ENCODE assay signal across 30 cellular contexts in genomic region chrX:76605390-76605789, GRCh38.
"Had no signal": no experiment of that assay in that cellular context is flagged by ENCODE, and none has a peak within 500 bp of the region (broad histone marks: within the 10 kb centered on the region; RNA-seq: fewer than 3 reads in every experiment).

No MANE protein-coding gene starts in this region.

- H3K36me3 ChIP-seq: neutrophil, right lobe of liver, sigmoid colon, spleen, suprapubic skin, tibial artery, transverse colon, upper lobe of right lung, uterus had no signal

- DNase-seq: naive B cell; naive thymus-derived CD8-positive, alpha-beta T cell; nephron progenitor cell; nucleus accumbens; posterior cingulate gyrus; psoas muscle; right cardiac atrium; right lobe of liver; sigmoid colon; spleen; stimulated activated CD4-positive, alpha-beta T cell treated with anti-CD3 and anti-CD28 coated beads, Interleukin-12 subunit alpha, Interleukin-12 subunit beta, amount 100 ng/mL, for 4 hours; stimulated activated CD4-positive, alpha-beta T cell treated with anti-CD3 and anti-CD28 coated beads, Interleukin-1b, Interleukin-23, amount 100 ng/mL, for 48 hours; stimulated activated CD4-positive, alpha-beta T cell treated with anti-CD3 and anti-CD28 coated beads, Interleukin-4, amount 100 ng/mL, for 1 hour; stimulated activated CD4-positive, alpha-beta T cell treated with anti-CD3 and anti-CD28 coated beads, Interleukin-4, amount 100 ng/mL, for 4 hours; stimulated activated CD8-positive, alpha-beta memory T cell treated with anti-CD3 and anti-CD28 coated beads, Interleukin-4, amount 100 ng/mL, for 48 hours; stimulated activated naive CD4-positive, alpha-beta T cell; stimulated activated naive CD8-positive, alpha-beta T cell treated with anti-CD3 and anti-CD28 coated beads, Interleukin-15, amount 100 ng/mL, for 72 hours; stimulated activated naive CD8-positive, alpha-beta T cell treated with anti-CD3 and anti-CD28 coated beads, Interleukin-15, Interleukin-2, amounts not matched to agents 100 U/mL and 50 U/mL, for 24 hours; substantia nigra; testis; tibial artery; transverse colon; upper lobe of right lung; uterus had no signal

- H3K4me3 ChIP-seq: psoas muscle, right lobe of liver, sigmoid colon, smooth muscle cell, spleen, suprapubic skin, testis, tibial artery, transverse colon, upper lobe of right lung, uterus had no signal

- H2AFZ ChIP-seq: parathyroid adenoma had no signal

- H3K4me2 ChIP-seq: smooth muscle cell had no signal

- H3K27ac ChIP-seq: neutrophil, parathyroid adenoma, psoas muscle, right lobe of liver, sigmoid colon, spleen, suprapubic skin, testis, tibial artery, transverse colon, upper lobe of right lung, uterus had no signal

- H3K79me2 ChIP-seq: parathyroid adenoma had no signal

- H3K4me1 ChIP-seq: parathyroid adenoma, psoas muscle, right lobe of liver, sigmoid colon, spleen, suprapubic skin, testis, tibial artery, transverse colon, upper lobe of right lung, uterus had no signal

- H3K9me3 ChIP-seq: neutrophil, psoas muscle, right lobe of liver, sigmoid colon, suprapubic skin, testis, transverse colon, upper lobe of right lung, uterus had no signal

- H3K27me3 ChIP-seq: neutrophil, right lobe of liver, sigmoid colon, spleen, suprapubic skin, testis, tibial artery, transverse colon, upper lobe of right lung, uterus had no signal

- ATAC-seq: naive thymus-derived CD8-positive, alpha-beta T cell; natural killer cell treated with Interleukin-12 subunit alpha and Interleukin-12 subunit beta and Interleukin-15 and Interleukin-18, amount 100 ng/mL, for 72 hours; psoas muscle; right cardiac atrium; right lobe of liver; stimulated activated memory B cell treated with anti-CD40 and anti-IgM and Interleukin-4, amounts not matched to agents 10 μg/mL and 1 μg/mL and 100 μg/mL, for 72 hours; stimulated activated naive CD8-positive, alpha-beta T cell treated with anti-CD3 and anti-CD28 coated beads, Interleukin-15, amount 100 ng/mL, for 72 hours; stimulated activated naive CD8-positive, alpha-beta T cell treated with anti-CD3 and anti-CD28 coated beads, Interleukin-15, Interleukin-2, amounts not matched to agents 100 U/mL and 50 U/mL, for 24 hours; upper lobe of right lung had no signal
